13 cellular contexts compared by ENCODE assay signal in genomic region chr11:70912226-70912840, GRCh38.
DNase-seq lines count a peak whose midpoint lies in the region; ATAC-seq lines count a peak whose summit lies in the region.
"Had no signal": no experiment of that assay in that cellular context is flagged by ENCODE, and none has a peak within 500 bp of the region (broad histone marks: within the 10 kb centered on the region; RNA-seq: fewer than 3 reads in every experiment).

No MANE protein-coding gene starts in this region.

- no peak overlapping the region for H2BK15ac ChIP-seq in mesenchymal stem cell (ENCODE audit: low read depth, poor library complexity, severe bottlenecking)

- ATAC-seq in HG02973 (IDR thresholded peaks at IDR 0.05; ENCODE audit: unreplicated experiment), result no peak
- ATAC-seq: naive thymus-derived CD4-positive, alpha-beta T cell had no signal

- H2AK5ac ChIP-seq in mesenchymal stem cell (ENCODE audit: low read length, severe bottlenecking) (no peak overlapping the region), trophoblast cell (ENCODE audit: low read length) (no peak overlapping the region)

- H3K27ac ChIP-seq in BLaER1, result no peak overlapping the region
- H3K27ac ChIP-seq in mesenchymal stem cell (ENCODE audit: low read length, poor library complexity, severe bottlenecking), result no peak overlapping the region
- H3K27ac ChIP-seq in trophoblast cell (ENCODE audit: low read depth, low read length), result no peak overlapping the region

- H3K79me1 ChIP-seq in mesenchymal stem cell (replicated peaks; ENCODE audit: low read length, poor library complexity, severe bottlenecking) (no peaks in the 10 kb centered on the region), trophoblast cell (ENCODE audit: low read length) (no peaks in the 10 kb centered on the region)

- WGBS in mesenchymal stem cell, result 65% methylated on average over 5 of the region's 11 CpGs
- WGBS in trophoblast cell (ENCODE audit: extremely low coverage, insufficient coverage, insufficient read length), result no CpG with 5 or more reads among the region's 11 CpGs

- H2BK12ac ChIP-seq in mesenchymal stem cell (ENCODE audit: low read length in 2 of 2) (no peak overlapping the region), trophoblast cell (ENCODE audit: low read length) (no peak overlapping the region)

- H3K4ac ChIP-seq in mesenchymal stem cell (ENCODE audit: low read depth in 1 of 2, low read length in 2 of 2), result no peak overlapping the region
- H3K4ac ChIP-seq in trophoblast cell (ENCODE audit: low read depth, low read length), result no peak overlapping the region

- H3K27me3 ChIP-seq in BLaER1 (no peaks in the 10 kb centered on the region), mesenchymal stem cell (ENCODE audit: control insufficient read depth in 1 of 2, insufficient read depth in 1 of 2, low read length in 2 of 2) (peaks cover 0 to 5% of the 10 kb centered on the region in 2 experiments), trophoblast cell (ENCODE audit: insufficient read depth, low read length) (no peaks in the 10 kb centered on the region)

- no peak overlapping the region for H2BK120ac ChIP-seq in mesenchymal stem cell (ENCODE audit: low read depth, low read length)
- H2BK120ac ChIP-seq in trophoblast cell (ENCODE audit: insufficient read depth, low read length, poor library complexity), result no peak overlapping the region

- H2BK5ac ChIP-seq in mesenchymal stem cell (ENCODE audit: low read depth, low read length, poor library complexity, severe bottlenecking) (no peak overlapping the region), trophoblast cell (ENCODE audit: low read depth, low read length, poor library complexity) (no peak overlapping the region)

- H3K9me3 ChIP-seq in BLaER1, result no peaks in the 10 kb centered on the region
- no peaks in the 10 kb centered on the region for H3K9me3 ChIP-seq in mesenchymal stem cell (ENCODE audit: control insufficient read depth, low read length)
- no peaks in the 10 kb centered on the region for H3K9me3 ChIP-seq in trophoblast cell (ENCODE audit: insufficient read depth, low read depth, low read length)

- H3K14ac ChIP-seq in mesenchymal stem cell (ENCODE audit: low read length in 2 of 2) (no peak overlapping the region), trophoblast cell (ENCODE audit: low read length) (no peak overlapping the region)

- peak overlapping the region; percentile 59 for H3K4me2 ChIP-seq in BLaER1
- H3K4me2 ChIP-seq in mesenchymal stem cell (ENCODE audit: low read length, poor library complexity, severe bottlenecking), result no peak overlapping the region
- no peak overlapping the region for H3K4me2 ChIP-seq in trophoblast cell (ENCODE audit: low read length)

- H4K12ac ChIP-seq in trophoblast cell (ENCODE audit: low read depth, low read length), result no peak overlapping the region

- no peak overlapping the region for H4K91ac ChIP-seq in mesenchymal stem cell (ENCODE audit: low read length)
- H4K91ac ChIP-seq in trophoblast cell (ENCODE audit: low read depth, low read length), result no peak overlapping the region

- H3K36me3 ChIP-seq in BLaER1 (no peaks in the 10 kb centered on the region), mesenchymal stem cell (ENCODE audit: control insufficient read depth in 1 of 2, insufficient read depth in 2 of 2, low read depth in 1 of 2, low read length in 2 of 2) (no peaks in the 10 kb centered on the region), trophoblast cell (ENCODE audit: control insufficient read depth in 1 of 2, insufficient read depth in 2 of 2, low read length in 2 of 2) (peaks cover 0 to 4% of the 10 kb centered on the region in 2 experiments)

- no peak overlapping the region for H3K23ac ChIP-seq in mesenchymal stem cell (ENCODE audit: low read length in 2 of 2)
- no peak overlapping the region for H3K23ac ChIP-seq in trophoblast cell (ENCODE audit: low read length)

- H2AFZ ChIP-seq in mesenchymal stem cell (ENCODE audit: low read depth, low read length) (no peak overlapping the region), trophoblast cell (ENCODE audit: insufficient read depth, low read length, poor library complexity) (no peak overlapping the region)

- peak; percentile 62 for DNase-seq in Daoy (ENCODE audit: low read depth)
- peak; percentile 71 for DNase-seq in RKO (ENCODE audit: low spot score)
- DNase-seq in mesenchymal stem cell, result peak; percentile 20
- DNase-seq in T-helper 1 cell, result no peak
- no peak for DNase-seq in LoVo (ENCODE audit: low spot score)
- no peak for DNase-seq in trophoblast cell
- DNase-seq: GDM1; naive thymus-derived CD4-positive, alpha-beta T cell; SIG-M5; stimulated activated CD4-positive, alpha-beta T cell treated with anti-CD3 and anti-CD28 coated beads, Interleukin-4, amount 100 ng/mL, for 4 hours; stimulated activated naive CD4-positive, alpha-beta T cell treated with Interleukin-2 at 50 U/mL for 16 hours had no signal

- H4K20me1 ChIP-seq in BLaER1, result no peaks in the 10 kb centered on the region

- H3K18ac ChIP-seq in mesenchymal stem cell (ENCODE audit: low read depth in 1 of 2, low read length in 2 of 2) (no peak overlapping the region), trophoblast cell (ENCODE audit: low read length) (no peak overlapping the region)

- H4K8ac ChIP-seq in mesenchymal stem cell (ENCODE audit: low read length) (no peak overlapping the region), trophoblast cell (ENCODE audit: low read depth, low read length) (no peak overlapping the region)

- no peaks in the 10 kb centered on the region for H3K79me2 ChIP-seq in trophoblast cell (ENCODE audit: control insufficient read depth, insufficient read depth, low read length, poor library complexity)

- H3K4me1 ChIP-seq in BLaER1 (peaks cover 31% of the 10 kb centered on the region), mesenchymal stem cell (ENCODE audit: control insufficient read depth, insufficient read depth, low read depth, low read length) (no peaks in the 10 kb centered on the region), trophoblast cell (ENCODE audit: control insufficient read depth in 1 of 2, insufficient read depth in 2 of 2, low read length in 2 of 2) (no peaks in the 10 kb centered on the region)

- H3K9ac ChIP-seq in BLaER1, result no peak overlapping the region
- no peak overlapping the region for H3K9ac ChIP-seq in mesenchymal stem cell (ENCODE audit: low read length)
- no peak overlapping the region for H3K9ac ChIP-seq in trophoblast cell (ENCODE audit: low read length)

- H3K4me3 ChIP-seq in BLaER1, result no peak overlapping the region
- no peak overlapping the region for H3K4me3 ChIP-seq in mesenchymal stem cell (ENCODE audit: insufficient read depth in 1 of 2, low read depth in 1 of 2, low read length in 2 of 2)
- no peak overlapping the region for H3K4me3 ChIP-seq in trophoblast cell (ENCODE audit: low read depth, low read length)

Comparison
In these comparisons a context has a peak if more than half of its experiments do, and no peak if none do; other contexts are left out.
1. DNase-seq: peak in Daoy (single experiment), RKO (single experiment) and mesenchymal stem cell (single experiment); none in T-helper 1 cell (0 of 5), LoVo (single experiment) and trophoblast cell (0 of 2).